20 cellular contexts compared by ENCODE assay signal in genomic region chr7:120959929-120960484, GRCh38. TPM values are rescaled to one million over a fixed set of nuclear protein-coding genes. Genes with fewer than 3 reads are reported as not detected.
DNase-seq lines count a peak whose midpoint lies in the region; ATAC-seq and TF ChIP-seq lines count a peak whose summit lies in the region.
"Had no signal": no experiment of that assay in that cellular context is flagged by ENCODE, and none has a peak within 500 bp of the region (broad histone marks: within the 10 kb centered on the region; RNA-seq: fewer than 3 reads in every experiment).

No MANE protein-coding gene starts in this region.

- no peak for TF ChIP-seq CTCF in mammary epithelial cell (conservative IDR thresholded peaks at IDR 0.05 in 1 of 2, IDR thresholded peaks at IDR 0.05 in 1 of 2; ENCODE audit: extremely low read depth in 1 of 2, insufficient read depth in 1 of 2, low read depth in 1 of 2, low read length in 2 of 2)

- no peaks in the 10 kb centered on the region for H3K79me2 ChIP-seq in mammary epithelial cell (ENCODE audit: insufficient read depth, low read length)

- WGBS in mammary epithelial cell (ENCODE audit: low coverage, missing lambda C conversion rate) = 97% methylated on average over 8 of the region's 8 CpGs

- DNase-seq in stimulated activated naive CD8-positive, alpha-beta T cell treated with anti-CD3 and anti-CD28 coated beads, Interleukin-15, amount 100 ng/mL, for 72 hours = no peak
- no peak for DNase-seq in activated T-helper 1 cell treated with anti-CD3 and anti-CD28 coated beads, Interleukin-12 subunit alpha, Interleukin-12 subunit beta, Interleukin-2, Interleukin-4 antibody, amounts not matched to agents 30 ng/mL and 10 ng/mL and 1 ng/mL, durations not matched to agents 14 hours and 24 hours and 36 hours (ENCODE audit: low spot score)
- DNase-seq in myocyte (ENCODE audit: low read depth) (peak; percentile 4), SIG-M5 treated with dmso at 0.1 percent for 504 hours (lab: John Stamatoyannopoulos, UW; ENCODE audit: unreplicated experiment) (no peak), mammary epithelial cell (no peak)
- DNase-seq: DMS79, HFFc6, MM.1S, NCI-H1048, NCI-H1417 treated with DMSO at 0.1 percent for 48 hours, NCI-H187, NCI-H446, NCI-H526, Peyer's patch had no signal

- peak overlapping the region; percentile 24 for H3K27ac Mint-ChIP-seq in stimulated activated naive CD8-positive, alpha-beta T cell treated with anti-CD3 and anti-CD28 coated beads, Interleukin-15, Interleukin-2, amounts not matched to agents 100 ng/mL and 50 ng/mL, for 24 hours
- H3K27ac Mint-ChIP-seq in stimulated activated naive CD8-positive, alpha-beta T cell treated with anti-CD3 and anti-CD28 coated beads, Interleukin-15, amount 100 ng/mL, for 72 hours = no peak overlapping the region
- H3K27ac Mint-ChIP-seq in activated T-helper 1 cell treated with anti-CD3 and anti-CD28 coated beads, Interleukin-12 subunit alpha, Interleukin-12 subunit beta, Interleukin-2, Interleukin-4 antibody, amounts not matched to agents 30 ng/mL and 10 ng/mL and 1 ng/mL, durations not matched to agents 14 hours and 24 hours and 36 hours = peak overlapping the region; percentile 26
- H3K27ac Mint-ChIP-seq: B cell, HFFc6 had no signal

- no peaks in the 10 kb centered on the region for H3K9me3 Mint-ChIP-seq in stimulated activated naive CD8-positive, alpha-beta T cell treated with anti-CD3 and anti-CD28 coated beads, Interleukin-15, Interleukin-2, amounts not matched to agents 100 ng/mL and 50 ng/mL, for 24 hours
- H3K9me3 Mint-ChIP-seq in stimulated activated naive CD8-positive, alpha-beta T cell treated with anti-CD3 and anti-CD28 coated beads, Interleukin-15, amount 100 ng/mL, for 72 hours = no peaks in the 10 kb centered on the region
- H3K9me3 Mint-ChIP-seq in activated T-helper 1 cell treated with anti-CD3 and anti-CD28 coated beads, Interleukin-12 subunit alpha, Interleukin-12 subunit beta, Interleukin-2, Interleukin-4 antibody, amounts not matched to agents 30 ng/mL and 10 ng/mL and 1 ng/mL, durations not matched to agents 14 hours and 24 hours and 36 hours = no peaks in the 10 kb centered on the region
- H3K9me3 Mint-ChIP-seq: HFFc6 had no signal

- H3K9ac ChIP-seq in mammary epithelial cell (ENCODE audit: insufficient read depth, low read length) = no peak overlapping the region

- H3K4me3 Mint-ChIP-seq in stimulated activated naive CD8-positive, alpha-beta T cell treated with anti-CD3 and anti-CD28 coated beads, Interleukin-15, Interleukin-2, amounts not matched to agents 100 ng/mL and 50 ng/mL, for 24 hours = no peak overlapping the region
- H3K4me3 Mint-ChIP-seq in stimulated activated naive CD8-positive, alpha-beta T cell treated with anti-CD3 and anti-CD28 coated beads, Interleukin-15, amount 100 ng/mL, for 72 hours = no peak overlapping the region
- H3K4me3 Mint-ChIP-seq in activated T-helper 1 cell treated with anti-CD3 and anti-CD28 coated beads, Interleukin-12 subunit alpha, Interleukin-12 subunit beta, Interleukin-2, Interleukin-4 antibody, amounts not matched to agents 30 ng/mL and 10 ng/mL and 1 ng/mL, durations not matched to agents 14 hours and 24 hours and 36 hours = no peak overlapping the region
- H3K4me3 Mint-ChIP-seq: B cell, CD14-positive monocyte, HFFc6 had no signal

- H3K36me3 Mint-ChIP-seq in stimulated activated naive CD8-positive, alpha-beta T cell treated with anti-CD3 and anti-CD28 coated beads, Interleukin-15, Interleukin-2, amounts not matched to agents 100 ng/mL and 50 ng/mL, for 24 hours (ENCODE audit: low read depth) = peaks cover 58% of the 10 kb centered on the region
- H3K36me3 Mint-ChIP-seq in activated T-helper 1 cell treated with anti-CD3 and anti-CD28 coated beads, Interleukin-12 subunit alpha, Interleukin-12 subunit beta, Interleukin-2, Interleukin-4 antibody, amounts not matched to agents 30 ng/mL and 10 ng/mL and 1 ng/mL, durations not matched to agents 14 hours and 24 hours and 36 hours (ENCODE audit: low read depth) = peaks cover 44% of the 10 kb centered on the region

- intact Hi-C loops in activated T-helper 1 cell treated with anti-CD3 and anti-CD28 coated beads, Interleukin-12 subunit alpha, Interleukin-12 subunit beta, Interleukin-2, Interleukin-4 antibody, amounts not matched to agents 30 ng/mL and 10 ng/mL and 1 ng/mL, durations not matched to agents 14 hours and 24 hours and 36 hours (cut with micrococcal nuclease) = loop anchor here (10.0 kb wide), 1 partner anchor 405 kb away; no protein-coding TSS in a partner anchor
- intact Hi-C loops in mammary epithelial cell (cut with micrococcal nuclease) = no loop called here

- no peak for ATAC-seq in stimulated activated naive CD8-positive, alpha-beta T cell treated with anti-CD3 and anti-CD28 coated beads, Interleukin-15, amount 100 ng/mL, for 72 hours
- no peak for ATAC-seq in HG03571 (IDR thresholded peaks at IDR 0.05; ENCODE audit: unreplicated experiment)
- ATAC-seq: A549 had no signal

- dilution Hi-C loops in mammary epithelial cell (cut with HindIII; ENCODE audit: low sequenced_read_pairs) = no loop called here

- BruUV-seq in mammary epithelial cell (replicated peaks; lab: Mats Ljungman, UMichigan) = no TSS peak

- peaks cover 16% of the 10 kb centered on the region for H3K4me1 Mint-ChIP-seq in stimulated activated naive CD8-positive, alpha-beta T cell treated with anti-CD3 and anti-CD28 coated beads, Interleukin-15, Interleukin-2, amounts not matched to agents 100 ng/mL and 50 ng/mL, for 24 hours (ENCODE audit: low read depth)
- peaks cover 12% of the 10 kb centered on the region for H3K4me1 Mint-ChIP-seq in stimulated activated naive CD8-positive, alpha-beta T cell treated with anti-CD3 and anti-CD28 coated beads, Interleukin-15, amount 100 ng/mL, for 72 hours
- H3K4me1 Mint-ChIP-seq in activated T-helper 1 cell treated with anti-CD3 and anti-CD28 coated beads, Interleukin-12 subunit alpha, Interleukin-12 subunit beta, Interleukin-2, Interleukin-4 antibody, amounts not matched to agents 30 ng/mL and 10 ng/mL and 1 ng/mL, durations not matched to agents 14 hours and 24 hours and 36 hours (ENCODE audit: low read depth) = peaks cover 40% of the 10 kb centered on the region
- H3K4me1 Mint-ChIP-seq: CD14-positive monocyte had no signal

- CTCF ChIA-PET in mammary epithelial cell (lab: Charles Lee; ENCODE audit: low non-redundant PET) = no interaction called here

- no peak overlapping the region for H3K27ac ChIP-seq in mammary epithelial cell (ENCODE audit: insufficient read depth, low read depth, low read length)
- H3K27ac ChIP-seq: A549, Peyer's patch had no signal

- in situ Hi-C loops in mammary epithelial cell (cut with MboI; ENCODE audit: low sequenced_read_pairs in 2 of 2) = no loop called here

- H4K20me1 ChIP-seq in mammary epithelial cell (ENCODE audit: insufficient read depth, low read length) = no peaks in the 10 kb centered on the region

- no peak overlapping the region for H3K4me3 ChIP-seq in mammary epithelial cell (replicated peaks in 1 of 3; ENCODE audit: insufficient read depth in 1 of 3, low read depth in 2 of 3, low read length in 3 of 3)
- H3K4me3 ChIP-seq: A549, Peyer's patch had no signal

- no peak overlapping the region for H2AFZ ChIP-seq in mammary epithelial cell (ENCODE audit: low read depth, low read length)

- H3K9me3 ChIP-seq in mammary epithelial cell (replicated peaks; ENCODE audit: insufficient read depth, low read length) = no peaks in the 10 kb centered on the region
- H3K9me3 ChIP-seq: A549, Peyer's patch had no signal

- H3K27me3 Mint-ChIP-seq in stimulated activated naive CD8-positive, alpha-beta T cell treated with anti-CD3 and anti-CD28 coated beads, Interleukin-15, Interleukin-2, amounts not matched to agents 100 ng/mL and 50 ng/mL, for 24 hours = no peaks in the 10 kb centered on the region
- H3K27me3 Mint-ChIP-seq in stimulated activated naive CD8-positive, alpha-beta T cell treated with anti-CD3 and anti-CD28 coated beads, Interleukin-15, amount 100 ng/mL, for 72 hours = no peaks in the 10 kb centered on the region
- H3K27me3 Mint-ChIP-seq in activated T-helper 1 cell treated with anti-CD3 and anti-CD28 coated beads, Interleukin-12 subunit alpha, Interleukin-12 subunit beta, Interleukin-2, Interleukin-4 antibody, amounts not matched to agents 30 ng/mL and 10 ng/mL and 1 ng/mL, durations not matched to agents 14 hours and 24 hours and 36 hours (ENCODE audit: insufficient read depth) = no peaks in the 10 kb centered on the region
- H3K27me3 Mint-ChIP-seq: B cell had no signal

- H3K4me1 ChIP-seq in mammary epithelial cell (ENCODE audit: insufficient read depth, low read length) = no peaks in the 10 kb centered on the region
- H3K4me1 ChIP-seq: A549, Peyer's patch had no signal

- peaks cover 15% of the 10 kb centered on the region for H3K36me3 ChIP-seq in mammary epithelial cell (ENCODE audit: insufficient read depth, low read length)

- no peak overlapping the region for H3K4me2 ChIP-seq in mammary epithelial cell (ENCODE audit: insufficient read depth, low read depth, low read length)
- H3K4me2 ChIP-seq: A549 had no signal

- no peaks in the 10 kb centered on the region for H3K27me3 ChIP-seq in mammary epithelial cell (ENCODE audit: insufficient read depth, low read length)
- H3K27me3 ChIP-seq: Peyer's patch had no signal

RNA-seq across cellular contexts. Expression of gene ING3, which starts 9.4 kb away (rescaled TPM):
- 26.7 and 28.6 TPM in 2 replicates for total RNA-seq in activated T-helper 1 cell treated with anti-CD3 and anti-CD28 coated beads, Interleukin-12 subunit alpha, Interleukin-12 subunit beta, Interleukin-2, Interleukin-4 antibody, amounts not matched to agents 30 ng/mL and 10 ng/mL and 1 ng/mL, durations not matched to agents 14 hours and 24 hours and 36 hours
- total RNA-seq in myocyte (19.1 and 19.4 TPM in 2 replicates), mammary epithelial cell (10 to 100 TPM; 11.7 TPM)
- 8.1 TPM for polyA plus RNA-seq in myocyte (2012)
- polyA plus RNA-seq in mammary epithelial cell = 7.3 TPM
- polyA minus RNA-seq in mammary epithelial cell = 4.1 TPM

RNA-seq across cellular contexts. Expression of gene CPED1, which starts 28.5 kb away (rescaled TPM):
- not detected in 2 replicates for total RNA-seq in activated T-helper 1 cell treated with anti-CD3 and anti-CD28 coated beads, Interleukin-12 subunit alpha, Interleukin-12 subunit beta, Interleukin-2, Interleukin-4 antibody, amounts not matched to agents 30 ng/mL and 10 ng/mL and 1 ng/mL, durations not matched to agents 14 hours and 24 hours and 36 hours
- total RNA-seq in myocyte = 19.3 and 26.5 TPM in 2 replicates
- polyA plus RNA-seq in myocyte (2012) = 9.3 TPM
- 1 to 10 TPM; 1.7 to 2.0 TPM for total RNA-seq in mammary epithelial cell
- 1.1 TPM for polyA plus RNA-seq in mammary epithelial cell
- 1.1 TPM for polyA minus RNA-seq in mammary epithelial cell
- total RNA-seq: OCI-LY7 had no signal

Comparison
In these comparisons a context has a peak if more than half of its experiments do, and no peak if none do; other contexts are left out.
1. H3K27ac Mint-ChIP-seq: peak in stimulated activated naive CD8-positive, alpha-beta T cell treated with anti-CD3 and anti-CD28 coated beads, Interleukin-15, Interleukin-2, amounts not matched to agents 100 ng/mL and 50 ng/mL, for 24 hours (single experiment) and activated T-helper 1 cell treated with anti-CD3 and anti-CD28 coated beads, Interleukin-12 subunit alpha, Interleukin-12 subunit beta, Interleukin-2, Interleukin-4 antibody, amounts not matched to agents 30 ng/mL and 10 ng/mL and 1 ng/mL, durations not matched to agents 14 hours and 24 hours and 36 hours (single experiment); none in stimulated activated naive CD8-positive, alpha-beta T cell treated with anti-CD3 and anti-CD28 coated beads, Interleukin-15, amount 100 ng/mL, for 72 hours (0 of 2).